8 cellular contexts compared by ENCODE assay signal in genomic region chr4:109560687-109561452, GRCh38. TPM values are rescaled to one million over a fixed set of nuclear protein-coding genes. Genes with fewer than 3 reads are reported as not detected.
DNase-seq lines count a peak whose midpoint lies in the region; ATAC-seq, FAIRE-seq and TF ChIP-seq lines count a peak whose summit lies in the region.

No MANE protein-coding gene starts in this region.

- peak overlapping the region; percentile 74 for H3K4me2 ChIP-seq in K562 (ENCODE audit: insufficient read depth, low read length)

- TF ChIP-seq CTCF in K562 (IDR thresholded peaks at IDR 0.05 in 2 of 3, conservative IDR thresholded peaks at IDR 0.05 in 1 of 3; ENCODE audit: insufficient read depth in 2 of 3, low read depth in 1 of 3, low read length in 3 of 3), result no peak

- no TSS peak for BruUV-seq in K562 (replicated peaks; lab: Mats Ljungman, UMichigan)

- H3K9me1 ChIP-seq in K562 (ENCODE audit: control insufficient read depth, insufficient read depth, low read length), result no peaks in the 10 kb centered on the region

- peak overlapping the region; percentile 96 for H2AFZ ChIP-seq in K562 (ENCODE audit: low read depth, low read length)

- peak; percentile 81 for DNase-seq in ELR (ENCODE audit: low read depth)
- DNase-seq in HuH-7.5 (ENCODE audit: low spot score), result peak; percentile 20
- peak; percentile 32 for DNase-seq in T-helper 9 cell
- DNase-seq in K562 (ENCODE audit: extremely low read depth in 1 of 4, low spot score in 3 of 4), result peak; percentile 18 to 53 (median 30)
- no peak for DNase-seq in epidermal melanocyte (ENCODE audit: insufficient read length, low spot score)

- POLR2A ChIA-PET in K562 (lab: Yijun Ruan, JAX), result interaction anchor here (1.0 kb wide), 1 partner anchor 103 kb away, joined by 7 read pairs; no protein-coding TSS in a partner anchor

- H3K4me3 ChIP-seq in K562 (peak overlapping the region; percentile 52), iPS-18c (ENCODE audit: insufficient read depth, low read depth, low read length) (peak overlapping the region; percentile 74), skeletal muscle tissue (ENCODE audit: low read length in 3 of 3) (peak overlapping the region; percentile 69 to 80 (median 78))

- in situ Hi-C loops in K562 (cut with MboI), result no loop called here

- peak; percentile 88 for FAIRE-seq in K562 (lab: Jason Lieb, UNC)

- TF ChIP-seq RAD21 in K562 (CRISPR knock-in tag; conservative IDR thresholded peaks at IDR 0.05 in 1 of 2, IDR thresholded peaks at IDR 0.05 in 1 of 2), result no peak

- H3K9ac ChIP-seq in K562 (ENCODE audit: insufficient read depth in 1 of 2, low read depth in 2 of 2, low read length in 2 of 2), result peak overlapping the region; percentile 27 to 92; a peak in 3 of 4 replicates
- peak overlapping the region; percentile 69 to 80 (median 77) for H3K9ac ChIP-seq in skeletal muscle tissue (ENCODE audit: low read depth in 1 of 3, low read length in 3 of 3)

- intact Hi-C loops in K562 (cut with micrococcal nuclease), result loop anchor here (10.0 kb wide), 1 partner anchor 254 kb away; the partner anchor contains the start of gene GAR1

- peak; percentile 56 for ATAC-seq in GM21619 (IDR thresholded peaks at IDR 0.05; ENCODE audit: unreplicated experiment)
- peak; percentile 52 for ATAC-seq in K562

- WGBS in K562 (ENCODE audit: insufficient coverage, low coverage, missing lambda C conversion rate), result 3% methylated on average over 25 of the region's 29 CpGs

- no peak for TF ChIP-seq POLR2A in K562 (conservative IDR thresholded peaks at IDR 0.05)

- H4K20me1 ChIP-seq in K562 (replicated peaks; ENCODE audit: control insufficient read depth, insufficient read depth, low read length), result no peaks in the 10 kb centered on the region

- CTCF ChIA-PET in K562 (lab: Yijun Ruan, JAX; ENCODE audit: low intra/inter-chr PET ratio), result no interaction called here

- H3K79me2 ChIP-seq in K562 (ENCODE audit: control insufficient read depth, insufficient read depth, low read length), result no peaks in the 10 kb centered on the region

- H3K27ac ChIP-seq in K562 (ENCODE audit: extremely low read depth, low read depth, low read length) (no peak overlapping the region), skeletal muscle tissue (ENCODE audit: low read depth, low read length) (peak overlapping the region; percentile 87)

- peaks cover 5 to 17% of the 10 kb centered on the region in 2 experiments; a peak in 4 of 5 replicates for H3K4me1 ChIP-seq in K562 (replicated peaks in 1 of 2; ENCODE audit: control insufficient read depth in 2 of 2, insufficient read depth in 2 of 2, low read length in 2 of 2)
- peaks cover 3 to 15% (median 11%) of the 10 kb centered on the region in 3 donors for H3K4me1 ChIP-seq in skeletal muscle tissue (ENCODE audit: control insufficient read depth in 3 of 3, insufficient read depth in 3 of 3, low read length in 3 of 3)

- H3K9me3 ChIP-seq in K562 (replicated peaks; ENCODE audit: control insufficient read depth, insufficient read depth, low read depth, low read length), result 0 out of 2 replicates have a peak, but pooled peaks cover 2% of the 10 kb centered on the region
- H3K9me3 ChIP-seq in iPS-18c (ENCODE audit: control insufficient read depth, insufficient read depth, low read length), result no peaks in the 10 kb centered on the region
- no peaks in the 10 kb centered on the region for H3K9me3 ChIP-seq in skeletal muscle tissue (ENCODE audit: control insufficient read depth in 3 of 3, low read length in 3 of 3)

- no peak for TF ChIP-seq EP300 in K562 (IDR thresholded peaks at IDR 0.05; ENCODE audit: low read length)

- no peaks in the 10 kb centered on the region for H3K36me3 ChIP-seq in K562 (ENCODE audit: control insufficient read depth, insufficient read depth, low read length)
- H3K36me3 ChIP-seq in skeletal muscle tissue (ENCODE audit: control insufficient read depth in 3 of 3, insufficient read depth in 3 of 3, low read length in 3 of 3), result no peaks in the 10 kb centered on the region

- H3K27me3 ChIP-seq in K562 (ENCODE audit: control insufficient read depth in 2 of 2, insufficient read depth in 2 of 2, low read length in 2 of 2) (peaks cover 0 to 4% of the 10 kb centered on the region in 2 experiments; a peak in 1 of 5 replicates), skeletal muscle tissue (ENCODE audit: control insufficient read depth in 3 of 3, insufficient read depth in 3 of 3, low read length in 3 of 3) (peaks cover 4 to 11% (median 5%) of the 10 kb centered on the region in 3 donors)

TF ChIP-seq in K562, 482 proteins besides CTCF, POLR2A, EP300 and RAD21 (continues in another document):
- TF ChIP-seq EGR1 (conservative IDR thresholded peaks at IDR 0.05) (peak; percentile 32), SMARCE1 (IDR thresholded peaks at IDR 0.05) (0 out of 2 replicates have a peak, but pooled peaks have one; percentile 46), TRIM24 (IDR thresholded peaks at IDR 0.05) (0 out of 4 replicates have a peak, but pooled peaks of 1 of the 2 experiments have one; percentile 22), CHAMP1 (IDR thresholded peaks at IDR 0.05) (no peak), KDM1A (IDR thresholded peaks at IDR 0.05) (peak; percentile 65 to 71; a peak in 3 of 4 replicates), FOSL1 (tag; conservative IDR thresholded peaks at IDR 0.05) (peak; percentile 54; the same call in 1 of the 2 replicates), PRDM10 (IDR thresholded peaks at IDR 0.05; ENCODE audit: partially characterized antibody) (peak; percentile 32)
- TF ChIP-seq, protein P1, sequence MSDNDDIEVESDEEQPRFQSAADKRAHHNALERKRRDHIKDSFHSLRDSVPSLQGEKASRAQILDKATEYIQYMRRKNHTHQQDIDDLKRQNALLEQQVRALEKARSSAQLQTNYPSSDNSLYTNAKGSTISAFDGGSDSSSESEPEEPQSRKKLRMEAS (CRISPR knock-in tag; IDR thresholded peaks at IDR 0.05), result no peak

RNA-seq across cellular contexts. Expression of gene MCUB, which starts 0.8 kb away (rescaled TPM):
- 0.56 and 2.8 TPM in 2 replicates for total RNA-seq in K562 (2011; cell fraction: chromatin; rRNA removed; ENCODE audit: low replicate concordance)
- total RNA-seq in K562 (2011; cell fraction: nucleolus; rRNA removed), result 0.66 and 0.67 TPM in 2 replicates
- total RNA-seq in K562 (2011; cell fraction: nucleoplasm; rRNA removed), result 1.2 and 1.8 TPM in 2 replicates
- 5.4 and 13.8 TPM in 2 replicates for total RNA-seq in K562 (2014; rRNA removed)
- 6.4 and 6.6 TPM in 2 replicates for total RNA-seq in K562 (2014; rRNA removed; fragmentation: Illumina TruSeq; extraction: Trizol)
- 4.3 and 4.4 TPM in 2 replicates for total RNA-seq in K562 (2015; rRNA removed; fragmentation: Illumina TruSeq; extraction: Trizol)
- 10.6 and 11.8 TPM in 2 replicates for total RNA-seq in K562 (2021)
- polyA plus RNA-seq in K562 (2011; rRNA removed), result 4.3 and 6.0 TPM in 2 replicates
- 4.4 and 5.5 TPM in 2 replicates for polyA plus RNA-seq in K562 (2011; cell fraction: cytosol; rRNA removed)
- 1.7 and 2.5 TPM in 2 replicates for polyA plus RNA-seq in K562 (2011; cell fraction: nucleus; rRNA removed)
- polyA plus RNA-seq in K562 (2012), result 8.8 and 11.2 TPM in 2 replicates
- 4.5 and 4.6 TPM in 2 replicates for polyA plus RNA-seq in K562 (2014; fragmentation: Illumina TruSeq; extraction: Trizol)
- polyA plus RNA-seq in K562 (2014; fragmentation: Nextera tagmentation; extraction: Ambion mirVana), result 1 to 10 TPM; 1.4 to 1.6 TPM
- polyA plus RNA-seq in K562 (2014; rRNA removed), result 8.9 and 21.5 TPM in 2 replicates
- 3.0 and 4.2 TPM in 2 replicates for polyA minus RNA-seq in K562 (2011; rRNA and poly(A)+ RNA removed)
- polyA minus RNA-seq in K562 (2011; cell fraction: cytosol; rRNA and poly(A)+ RNA removed), result 1.5 TPM in 1 of 2 replicates, not detected in the other
- polyA minus RNA-seq in K562 (2011; cell fraction: nucleus; rRNA and poly(A)+ RNA removed), result 0.67 and 0.78 TPM in 2 replicates
- 5.7 TPM for total RNA-seq in skeletal muscle tissue
